Comparison of ENCODE assay signal across 13 cellular contexts in genomic region chrX:397575-397974, GRCh38. TPM values are rescaled to one million over a fixed set of nuclear protein-coding genes. Genes with fewer than 3 reads are reported as not detected.
DNase-seq lines count a peak whose midpoint lies in the region; ATAC-seq and TF ChIP-seq lines count a peak whose summit lies in the region.
"Had no signal": no experiment of that assay in that cellular context is flagged by ENCODE, and none has a peak within 500 bp of the region (broad histone marks: within the 10 kb centered on the region; RNA-seq: fewer than 3 reads in every experiment).

No MANE protein-coding gene starts in this region.

- no peaks in the 10 kb centered on the region for H3K27me3 ChIP-seq in BLaER1 treated with 17β-estradiol and CSF1 and Interleukin-3, amounts not matched to agents 10 nM and 100 nM
- no peaks in the 10 kb centered on the region for H3K27me3 ChIP-seq in neuron (ENCODE audit: insufficient read depth, low read length)
- H3K27me3 ChIP-seq in dorsolateral prefrontal cortex: no peaks in the 10 kb centered on the region

- H2AFZ ChIP-seq in neuron (ENCODE audit: low read depth, low read length): peak overlapping the region; percentile 55

- no peaks in the 10 kb centered on the region for H4K20me1 ChIP-seq in BLaER1 treated with 17β-estradiol and CSF1 and Interleukin-3, amounts not matched to agents 10 nM and 100 nM

- H3K9me3 ChIP-seq in BLaER1 treated with 17β-estradiol and CSF1 and Interleukin-3, amounts not matched to agents 10 nM and 100 nM (replicated peaks in 1 of 11): no peaks in the 10 kb centered on the region
- no peaks in the 10 kb centered on the region for H3K9me3 ChIP-seq in neuron (ENCODE audit: low read length)

- peak overlapping the region; percentile 60 to 93 (median 85) for H3K4me2 ChIP-seq in BLaER1 treated with 17β-estradiol and CSF1 and Interleukin-3, amounts not matched to agents 10 nM and 100 nM

- H3K4me1 ChIP-seq in BLaER1 treated with 17β-estradiol and CSF1 and Interleukin-3, amounts not matched to agents 10 nM and 100 nM: peaks cover 5 to 57% (median 23%) of the 10 kb centered on the region in 10 experiments; a peak in 17 of 20 replicates
- H3K4me1 ChIP-seq in neuron (ENCODE audit: insufficient read depth, low read length): peaks cover 4% of the 10 kb centered on the region

- ATAC-seq in HG03469 (IDR thresholded peaks at IDR 0.05; ENCODE audit: unreplicated experiment) (no peak), HG02642 (IDR thresholded peaks at IDR 0.05; ENCODE audit: poor library complexity, unreplicated experiment) (no peak)

- TF ChIP-seq CTCF in foreskin fibroblast (IDR thresholded peaks at IDR 0.05; ENCODE audit: low read depth, low read length): no peak
- TF ChIP-seq CTCF in dorsolateral prefrontal cortex (IDR thresholded peaks at IDR 0.05 in 54 of 56, conservative IDR thresholded peaks at IDR 0.05 in 2 of 56; ENCODE audit: low read depth in 1 of 56, partially characterized antibody in 56 of 56): no peak
- TF ChIP-seq CTCF in GM20000 (IDR thresholded peaks at IDR 0.05; ENCODE audit: extremely low read depth, missing control alignments): no peak

- H3K4me3 ChIP-seq in BLaER1 treated with 17β-estradiol and CSF1 and Interleukin-3, amounts not matched to agents 10 nM and 100 nM: peak overlapping the region; percentile 37 to 65 (median 46); a peak in 18 of 20 replicates
- no peak overlapping the region for H3K4me3 ChIP-seq in foreskin fibroblast (ENCODE audit: low read depth in 1 of 2, low read length in 2 of 2)
- H3K4me3 ChIP-seq in neuron (ENCODE audit: low read length): peak overlapping the region; percentile 3
- peak overlapping the region in 1 of 59 donors; percentile 1 for H3K4me3 ChIP-seq in dorsolateral prefrontal cortex
- H3K4me3 ChIP-seq: skin epidermis had no signal

- no peaks in the 10 kb centered on the region for H3K36me3 ChIP-seq in BLaER1 treated with 17β-estradiol and CSF1 and Interleukin-3, amounts not matched to agents 10 nM and 100 nM
- H3K36me3 ChIP-seq in neuron (ENCODE audit: insufficient read depth, low read length): no peaks in the 10 kb centered on the region

- intact Hi-C loops in dorsolateral prefrontal cortex (cut with DNase I): no loop called here

- DNase-seq in UCSD-AML1 (lab: John Stamatoyannopoulos, UW; ENCODE audit: unreplicated experiment) (peak; percentile 20), foreskin fibroblast (peak; percentile 71 to 94), dorsolateral prefrontal cortex (no peak), GM20000 (ENCODE audit: low spot score) (no peak)
- DNase-seq: mammary epithelial cell, NCI-H1092 treated with DMSO at 0.1 percent for 48 hours, T-helper 9 cell had no signal

- H3K27ac ChIP-seq in BLaER1 treated with 17β-estradiol and CSF1 and Interleukin-3, amounts not matched to agents 10 nM and 100 nM: peak overlapping the region in 9 of 11 experiments; percentile 28 to 79 (median 70); a peak in 18 of 22 replicates
- H3K27ac ChIP-seq in dorsolateral prefrontal cortex: no peak overlapping the region
- H3K27ac ChIP-seq: HL-60 had no signal

- peak overlapping the region; percentile 34 to 77 (median 68); a peak in 20 of 22 replicates for H3K9ac ChIP-seq in BLaER1 treated with 17β-estradiol and CSF1 and Interleukin-3, amounts not matched to agents 10 nM and 100 nM

RNA-seq across cellular contexts. Expression of gene PPP2R3B, which starts 10.9 kb away (rescaled TPM):
- total RNA-seq in dorsolateral prefrontal cortex: 10 to 100 TPM in 115 of 120 experiments, 1 to 10 TPM in 5; 5.9 to 41.0 (median 18.3) TPM

Comparison
In these comparisons a context has a peak if more than half of its experiments do, and no peak if none do; other contexts are left out.
1. H3K27ac ChIP-seq: peak in BLaER1 treated with 17β-estradiol and CSF1 and Interleukin-3, amounts not matched to agents 10 nM and 100 nM (9 of 11); none in dorsolateral prefrontal cortex (0 of 59).
2. H3K4me3 ChIP-seq: peak in BLaER1 treated with 17β-estradiol and CSF1 and Interleukin-3, amounts not matched to agents 10 nM and 100 nM (10 of 10) and neuron (single experiment); none in foreskin fibroblast (0 of 2).
3. DNase-seq: peak in UCSD-AML1 (single experiment) and foreskin fibroblast (2 of 2); none in dorsolateral prefrontal cortex (0 of 10) and GM20000 (single experiment).